ENCODE assay signal across 1 cellular context in genomic region chr1:11805454-11806306, GRCh38.
A peak's percentile ranks its signal among the peaks of the same experiment; 100 is the strongest.
TF ChIP-seq lines count a peak whose summit lies in the region.

Gene CLCN6 (plus strand): TSS chr1:11806191. CDS start chr1:11806263, 72 bp downstream.
Gene MTHFR (minus strand): TSS chr1:11805964. CDS start chr1:11803116, 2,848 bp downstream.

TF ChIP-seq in WTC11, 78 proteins besides CTCF, POLR2A, EP300 and RAD21 (continued from another document):
- TF ChIP-seq PRDM15 (CRISPR knock-in tag; IDR thresholded peaks at IDR 0.05) (peak; percentile 55; the same call in 1 of the 2 replicates), MXD4 (CRISPR knock-in tag; IDR thresholded peaks at IDR 0.05; ENCODE audit: borderline replicate concordance) (no peak), ARID4B (CRISPR knock-in tag; IDR thresholded peaks at IDR 0.05; ENCODE audit: borderline replicate concordance) (peak; percentile 62; the same call in 1 of the 2 replicates), ZNF512 (CRISPR knock-in tag; IDR thresholded peaks at IDR 0.05; ENCODE audit: borderline replicate concordance) (0 out of 2 replicates have a peak, but pooled peaks have one; percentile 39), USF1 (CRISPR knock-in tag; IDR thresholded peaks at IDR 0.05) (peak; percentile 100), ZBTB43 (CRISPR knock-in tag; IDR thresholded peaks at IDR 0.05) (peak; percentile 88), SP1 (CRISPR knock-in tag; conservative IDR thresholded peaks at IDR 0.05) (peak; percentile 99), KAT7 (CRISPR knock-in tag; IDR thresholded peaks at IDR 0.05; ENCODE audit: borderline replicate concordance) (peak; percentile 41; the same call in 1 of the 2 replicates), HMGA2 (CRISPR knock-in tag; IDR thresholded peaks at IDR 0.05) (no peak), FOXP4 (CRISPR knock-in tag; IDR thresholded peaks at IDR 0.05) (peak; percentile 22; the same call in 1 of the 2 replicates), FOXK1 (CRISPR knock-in tag; IDR thresholded peaks at IDR 0.05) (peak; percentile 86), ATF3 (CRISPR knock-in tag; conservative IDR thresholded peaks at IDR 0.05) (peak; percentile 24; the same call in 1 of the 2 replicates), NFYB (CRISPR knock-in tag; conservative IDR thresholded peaks at IDR 0.05; ENCODE audit: low read depth) (peak; percentile 68)
